10 cellular contexts compared by ENCODE assay signal in genomic region chr11:128518493-128519207, GRCh38.
DNase-seq lines count a peak whose midpoint lies in the region; ATAC-seq, FAIRE-seq and TF ChIP-seq lines count a peak whose summit lies in the region.
"Had no signal": no experiment of that assay in that cellular context is flagged by ENCODE, and none has a peak within 500 bp of the region (broad histone marks: within the 10 kb centered on the region; RNA-seq: fewer than 3 reads in every experiment).

No MANE protein-coding gene starts in this region.

- H3K36me3 ChIP-seq in BLaER1 treated with 17β-estradiol and CSF1 and Interleukin-3, amounts not matched to agents 10 nM and 100 nM, result peaks cover 6 to 58% (median 54%) of the 10 kb centered on the region in 11 experiments; a peak in 20 of 22 replicates
- no peaks in the 10 kb centered on the region for H3K36me3 ChIP-seq in bronchial epithelial cell (ENCODE audit: control insufficient read depth, insufficient read depth, low read length)
- H3K36me3 ChIP-seq: neutrophil had no signal

- peak overlapping the region in 9 of 11 experiments; percentile 1 to 98 (median 93); a peak in 14 of 22 replicates for H3K9ac ChIP-seq in BLaER1 treated with 17β-estradiol and CSF1 and Interleukin-3, amounts not matched to agents 10 nM and 100 nM

- no peak for TF ChIP-seq POLR2A in H54 (IDR thresholded peaks at IDR 0.05; ENCODE audit: low read depth, low read length)

- no peak for TF ChIP-seq CTCF in bronchial epithelial cell (IDR thresholded peaks at IDR 0.05; ENCODE audit: insufficient read depth, low read length, severe bottlenecking)
- TF ChIP-seq CTCF in nephron (IDR thresholded peaks at IDR 0.05; ENCODE audit: unreplicated experiment in 3 of 3), result no peak

- H3K36me3 Mint-ChIP-seq in nephron (ENCODE audit: low read depth), result peaks cover 5% of the 10 kb centered on the region

- H3K27me3 Mint-ChIP-seq in nephron (ENCODE audit: low read depth), result peaks cover 25% of the 10 kb centered on the region

- H3K4me1 Mint-ChIP-seq in nephron, result peaks cover 79% of the 10 kb centered on the region

- peak overlapping the region; percentile 76 to 90 (median 85) for H3K27ac Mint-ChIP-seq in nephron

- H3K9me3 ChIP-seq in BLaER1 treated with 17β-estradiol and CSF1 and Interleukin-3, amounts not matched to agents 10 nM and 100 nM (replicated peaks in 1 of 11), result no peaks in the 10 kb centered on the region
- H3K9me3 ChIP-seq: neutrophil had no signal

- DNase-seq in bronchial epithelial cell (ENCODE audit: low read depth) (no peak), anterior cingulate cortex (lab: John Stamatoyannopoulos, UW) (no peak), H54 (ENCODE audit: insufficient read length, low spot score) (no peak)
- DNase-seq: NCI-H1105 had no signal

- H3K4me3 Mint-ChIP-seq in nephron, result peak overlapping the region; percentile 79 to 90 (median 88)

- H3K4me1 ChIP-seq in BLaER1 treated with 17β-estradiol and CSF1 and Interleukin-3, amounts not matched to agents 10 nM and 100 nM, result peaks cover 55 to 78% (median 69%) of the 10 kb centered on the region in 10 experiments

- H3K9me3 Mint-ChIP-seq in nephron, result no peaks in the 10 kb centered on the region

- H3K4me3 ChIP-seq in BLaER1 treated with 17β-estradiol and CSF1 and Interleukin-3, amounts not matched to agents 10 nM and 100 nM, result peak overlapping the region in 9 of 10 experiments; percentile 5 to 94 (median 89); a peak in 16 of 20 replicates
- no peak overlapping the region for H3K4me3 ChIP-seq in bronchial epithelial cell (ENCODE audit: low read depth, low read length)

- peaks cover 54 to 82% (median 71%) of the 10 kb centered on the region in 11 experiments; a peak in 21 of 22 replicates for H4K20me1 ChIP-seq in BLaER1 treated with 17β-estradiol and CSF1 and Interleukin-3, amounts not matched to agents 10 nM and 100 nM

- TF ChIP-seq EP300 in Ishikawa (IDR thresholded peaks at IDR 0.05; ENCODE audit: borderline replicate concordance), result no peak

- ATAC-seq in HG02973 (IDR thresholded peaks at IDR 0.05; ENCODE audit: unreplicated experiment), result no peak
- ATAC-seq in HG02840 (IDR thresholded peaks at IDR 0.05; ENCODE audit: low FRiP score, unreplicated experiment), result no peak

- peak overlapping the region in 1 of 11 experiments; percentile 5; a peak in 1 of 22 replicates for H3K27ac ChIP-seq in BLaER1 treated with 17β-estradiol and CSF1 and Interleukin-3, amounts not matched to agents 10 nM and 100 nM
- H3K27ac ChIP-seq: neutrophil had no signal

- FAIRE-seq in bronchial epithelial cell (lab: Jason Lieb, UNC) (peak; percentile 13), H54 (lab: Jason Lieb, UNC) (no peak)

- no peaks in the 10 kb centered on the region for H3K27me3 ChIP-seq in BLaER1 treated with 17β-estradiol and CSF1 and Interleukin-3, amounts not matched to agents 10 nM and 100 nM
- no peaks in the 10 kb centered on the region for H3K27me3 ChIP-seq in bronchial epithelial cell (ENCODE audit: control insufficient read depth, insufficient read depth, low read length)
- H3K27me3 ChIP-seq: neutrophil had no signal

- H3K4me2 ChIP-seq in BLaER1 treated with 17β-estradiol and CSF1 and Interleukin-3, amounts not matched to agents 10 nM and 100 nM, result peak overlapping the region; percentile 81 to 96 (median 89)

- TF ChIP-seq RAD21 in Ishikawa (IDR thresholded peaks at IDR 0.05; ENCODE audit: low read depth), result no peak

TF ChIP-seq in Ishikawa, 13 proteins besides CTCF, POLR2A, EP300 and RAD21:
- TF ChIP-seq NFIC (IDR thresholded peaks at IDR 0.05) (peak; percentile 59), ZBTB7A (IDR thresholded peaks at IDR 0.05; ENCODE audit: low read depth) (no peak), CEBPB (IDR thresholded peaks at IDR 0.05) (no peak)
